26 cellular contexts compared by ENCODE assay signal in genomic region chr2:48218169-48218568, GRCh38.
"Had no signal": no experiment of that assay in that cellular context is flagged by ENCODE, and none has a peak within 500 bp of the region (broad histone marks: within the 10 kb centered on the region; RNA-seq: fewer than 3 reads in every experiment).

No MANE protein-coding gene starts in this region.

- H3K9me3 Mint-ChIP-seq: naive thymus-derived CD4-positive, alpha-beta T cell; natural killer cell treated with Interleukin-12 subunit alpha and Interleukin-12 subunit beta and Interleukin-15 and Interleukin-18, amount 100 ng/mL, for 72 hours; stimulated activated effector memory CD8-positive, alpha-beta T cell treated with anti-CD3 and anti-CD28 coated beads, Interleukin-12 subunit alpha, Interleukin-12 subunit beta, amount 100 ng/mL, for 72 hours; stimulated activated naive CD8-positive, alpha-beta T cell treated with anti-CD3 and anti-CD28 coated beads, Interleukin-15, amount 100 ng/mL, for 72 hours; type B pancreatic cell had no signal

- H3K4me3 Mint-ChIP-seq: mesothelial cell of epicardium; naive thymus-derived CD4-positive, alpha-beta T cell; natural killer cell treated with Interleukin-12 subunit alpha and Interleukin-12 subunit beta and Interleukin-15 and Interleukin-18, amount 100 ng/mL, for 72 hours; stimulated activated effector memory CD8-positive, alpha-beta T cell treated with anti-CD3 and anti-CD28 coated beads, Interleukin-12 subunit alpha, Interleukin-12 subunit beta, amount 100 ng/mL, for 72 hours; stimulated activated naive CD8-positive, alpha-beta T cell treated with anti-CD3 and anti-CD28 coated beads, Interleukin-15, amount 100 ng/mL, for 72 hours; type B pancreatic cell had no signal

- H3K27ac Mint-ChIP-seq: mesothelial cell of epicardium; naive thymus-derived CD4-positive, alpha-beta T cell; natural killer cell treated with Interleukin-12 subunit alpha and Interleukin-12 subunit beta and Interleukin-15 and Interleukin-18, amount 100 ng/mL, for 72 hours; stimulated activated effector memory CD8-positive, alpha-beta T cell treated with anti-CD3 and anti-CD28 coated beads, Interleukin-12 subunit alpha, Interleukin-12 subunit beta, amount 100 ng/mL, for 72 hours; stimulated activated naive CD8-positive, alpha-beta T cell treated with anti-CD3 and anti-CD28 coated beads, Interleukin-15, amount 100 ng/mL, for 72 hours; type B pancreatic cell had no signal

- H3K4me3 ChIP-seq: left lung, lung, mucosa of descending colon, pancreas, prostate gland, sigmoid colon, spleen, tibial nerve, uterus had no signal

- DNase-seq: hypothalamus; kidney glomerular epithelial cell; left cardiac atrium; left lung; mesendoderm; mucosa of descending colon; naive thymus-derived CD4-positive, alpha-beta T cell; pancreas; posterior cingulate gyrus; retina; right cardiac atrium; sigmoid colon; small intestine; spleen; stimulated activated CD4-positive, alpha-beta T cell treated with anti-CD3 and anti-CD28 coated beads, Interleukin-4, amount 100 ng/mL, for 24 hours; stimulated activated naive CD4-positive, alpha-beta T cell treated with Interleukin-2 at 50 U/mL for 16 hours; stimulated activated naive CD8-positive, alpha-beta T cell treated with anti-CD3 and anti-CD28 coated beads, Interleukin-15, amount 100 ng/mL, for 72 hours; substantia nigra; uterus had no signal

- H3K4me1 Mint-ChIP-seq: mesothelial cell of epicardium; stimulated activated effector memory CD8-positive, alpha-beta T cell treated with anti-CD3 and anti-CD28 coated beads, Interleukin-12 subunit alpha, Interleukin-12 subunit beta, amount 100 ng/mL, for 72 hours; stimulated activated naive CD8-positive, alpha-beta T cell treated with anti-CD3 and anti-CD28 coated beads, Interleukin-15, amount 100 ng/mL, for 72 hours had no signal

- ATAC-seq: left cardiac atrium; left lung; mucosa of descending colon; naive thymus-derived CD4-positive, alpha-beta T cell; natural killer cell treated with Interleukin-12 subunit alpha and Interleukin-12 subunit beta and Interleukin-15 and Interleukin-18, amount 100 ng/mL, for 72 hours; pancreas; right cardiac atrium; stimulated activated effector memory CD8-positive, alpha-beta T cell treated with anti-CD3 and anti-CD28 coated beads, Interleukin-12 subunit alpha, Interleukin-12 subunit beta, amount 100 ng/mL, for 72 hours; stimulated activated naive CD8-positive, alpha-beta T cell treated with anti-CD3 and anti-CD28 coated beads, Interleukin-15, amount 100 ng/mL, for 72 hours had no signal

- H3K36me3 Mint-ChIP-seq: mesothelial cell of epicardium; natural killer cell treated with Interleukin-12 subunit alpha and Interleukin-12 subunit beta and Interleukin-15 and Interleukin-18, amount 100 ng/mL, for 72 hours; stimulated activated effector memory CD8-positive, alpha-beta T cell treated with anti-CD3 and anti-CD28 coated beads, Interleukin-12 subunit alpha, Interleukin-12 subunit beta, amount 100 ng/mL, for 72 hours; type B pancreatic cell had no signal

- H3K27me3 Mint-ChIP-seq: natural killer cell treated with Interleukin-12 subunit alpha and Interleukin-12 subunit beta and Interleukin-15 and Interleukin-18, amount 100 ng/mL, for 72 hours; stimulated activated naive CD8-positive, alpha-beta T cell treated with anti-CD3 and anti-CD28 coated beads, Interleukin-15, amount 100 ng/mL, for 72 hours; type B pancreatic cell had no signal
